Comparison of ENCODE assay signal across 32 cellular contexts in the genomic region with DNA sequence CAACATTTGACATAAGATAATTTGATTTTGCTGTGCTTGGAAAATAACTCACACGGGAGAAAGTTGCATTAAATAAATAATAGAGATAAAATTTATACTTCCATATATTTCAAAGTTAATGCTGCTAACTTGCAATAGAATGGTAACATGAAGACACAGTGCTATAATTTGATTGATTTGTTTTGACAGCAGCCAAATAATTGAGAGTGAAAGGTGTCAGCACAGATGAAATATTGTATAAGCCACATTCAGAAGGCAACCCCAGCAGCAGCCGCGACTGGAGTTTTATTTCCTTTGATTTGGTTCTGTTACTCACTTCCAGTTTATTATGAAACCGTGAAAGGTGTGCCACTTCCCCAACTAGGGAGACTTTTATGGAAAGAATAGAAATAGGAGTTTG.
"Had no signal": no experiment of that assay in that cellular context is flagged by ENCODE, and none has a peak within 500 bp of the region (broad histone marks: within the 10 kb centered on the region; RNA-seq: fewer than 3 reads in every experiment).

No MANE protein-coding gene starts in this region.

- H3K9me3 ChIP-seq: MG63 had no signal

- DNase-seq: Karpas-422, Kasumi-1, MG63, MM.1S, MV-4-11, NCI-H1048, NCI-H1092, NCI-H1092 treated with DMSO at 0.1 percent for 48 hours, NCI-H1105, NCI-H1105 treated with DMSO at 0.1 percent for 48 hours, NCI-H1417 treated with DMSO at 0.1 percent for 48 hours, NCI-H1436, NCI-H1436 treated with DMSO at 0.1 percent for 48 hours, NCI-H1694, NCI-H1694 treated with DMSO at 0.1 percent for 48 hours, NCI-H187, NCI-H187 treated with DMSO at 0.1 percent for 48 hours, NCI-H1930, NCI-H2029, NCI-H2029 treated with DMSO at 0.1 percent for 48 hours, NCI-H2081, NCI-H2081 treated with DMSO at 0.1 percent for 48 hours, NCI-H2107, NCI-H2171, NCI-H2171 treated with DMSO at 0.1 percent for 48 hours, NCI-H2227 treated with DMSO at 0.1 percent for 48 hours, NCI-H226, NCI-H345, NCI-H446, NCI-H446 treated with DMSO at 0.1 percent for 48 hours, NCI-H510A, NCI-H510A treated with DMSO at 0.1 percent for 48 hours had no signal

- H3K36me3 ChIP-seq: MG63 had no signal

- H3K4me3 ChIP-seq: MG63 had no signal

- H3K27me3 ChIP-seq: MG63 had no signal
